In the genomic region with DNA sequence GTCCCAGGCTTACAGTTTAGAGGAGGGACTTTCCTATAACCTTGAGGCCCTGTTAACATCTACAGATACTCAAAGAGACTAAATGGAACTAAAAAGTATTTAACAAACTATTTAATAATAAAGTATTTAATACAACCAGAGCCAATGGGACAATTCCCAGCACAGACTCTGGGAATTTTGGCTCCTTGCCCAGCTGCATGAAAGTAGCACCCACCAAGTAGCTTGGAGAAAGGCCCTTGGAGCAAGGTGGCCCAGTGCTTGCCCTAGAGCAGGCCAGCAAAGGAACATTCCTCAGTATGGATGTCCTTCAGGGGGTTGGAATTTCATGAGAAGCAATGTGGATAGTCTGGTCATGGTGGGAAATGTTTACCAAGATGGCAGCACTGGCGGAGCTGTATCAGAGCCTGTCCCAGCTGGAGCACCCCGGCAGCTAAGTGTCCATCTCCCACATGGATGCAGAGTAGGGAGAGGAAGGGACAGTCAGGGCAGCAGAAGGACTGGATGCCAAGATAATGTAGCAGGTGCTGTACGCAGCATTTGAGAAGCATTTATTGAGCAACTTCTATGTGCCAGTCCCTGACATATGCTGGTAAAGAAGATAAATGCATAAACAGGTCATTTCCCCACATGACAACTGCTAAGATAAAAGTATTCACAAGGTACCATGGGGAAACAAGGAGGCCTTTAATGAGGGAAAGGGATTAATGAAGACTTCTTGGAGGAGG, we compare ENCODE assay signal across 1 cellular context.
TF ChIP-seq lines count a peak whose summit lies in the region.

No MANE protein-coding gene starts in this region.

TF ChIP-seq in WTC11, 78 proteins besides CTCF, POLR2A, EP300 and RAD21 (continued from another document):
- TF ChIP-seq, protein P1, sequence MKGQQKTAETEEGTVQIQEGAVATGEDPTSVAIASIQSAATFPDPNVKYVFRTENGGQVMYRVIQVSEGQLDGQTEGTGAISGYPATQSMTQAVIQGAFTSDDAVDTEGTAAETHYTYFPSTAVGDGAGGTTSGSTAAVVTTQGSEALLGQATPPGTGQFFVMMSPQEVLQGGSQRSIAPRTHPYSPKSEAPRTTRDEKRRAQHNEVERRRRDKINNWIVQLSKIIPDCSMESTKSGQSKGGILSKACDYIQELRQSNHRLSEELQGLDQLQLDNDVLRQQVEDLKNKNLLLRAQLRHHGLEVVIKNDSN (CRISPR knock-in tag; IDR thresholded peaks at IDR 0.05): no peak
- TF ChIP-seq FOXJ3 (CRISPR knock-in tag; IDR thresholded peaks at IDR 0.05; ENCODE audit: borderline replicate concordance) (no peak), CREM (CRISPR knock-in tag; IDR thresholded peaks at IDR 0.05) (no peak), CREB1 (CRISPR knock-in tag; IDR thresholded peaks at IDR 0.05) (no peak), TP53 (CRISPR knock-in tag; IDR thresholded peaks at IDR 0.05) (no peak), JUN (CRISPR knock-in tag; IDR thresholded peaks at IDR 0.05) (no peak), GABPB1 (CRISPR knock-in tag; IDR thresholded peaks at IDR 0.05) (no peak), TEAD1 (CRISPR knock-in tag; IDR thresholded peaks at IDR 0.05) (no peak), ZBTB21 (CRISPR knock-in tag; IDR thresholded peaks at IDR 0.05; ENCODE audit: borderline replicate concordance) (no peak), IRF1 (CRISPR knock-in tag; IDR thresholded peaks at IDR 0.05) (no peak), TEAD4 (CRISPR knock-in tag; IDR thresholded peaks at IDR 0.05) (no peak), ZNF219 (CRISPR knock-in tag; IDR thresholded peaks at IDR 0.05; ENCODE audit: borderline replicate concordance) (no peak), E2F1 (CRISPR knock-in tag; IDR thresholded peaks at IDR 0.05) (no peak)
- TF ChIP-seq, protein P2, sequence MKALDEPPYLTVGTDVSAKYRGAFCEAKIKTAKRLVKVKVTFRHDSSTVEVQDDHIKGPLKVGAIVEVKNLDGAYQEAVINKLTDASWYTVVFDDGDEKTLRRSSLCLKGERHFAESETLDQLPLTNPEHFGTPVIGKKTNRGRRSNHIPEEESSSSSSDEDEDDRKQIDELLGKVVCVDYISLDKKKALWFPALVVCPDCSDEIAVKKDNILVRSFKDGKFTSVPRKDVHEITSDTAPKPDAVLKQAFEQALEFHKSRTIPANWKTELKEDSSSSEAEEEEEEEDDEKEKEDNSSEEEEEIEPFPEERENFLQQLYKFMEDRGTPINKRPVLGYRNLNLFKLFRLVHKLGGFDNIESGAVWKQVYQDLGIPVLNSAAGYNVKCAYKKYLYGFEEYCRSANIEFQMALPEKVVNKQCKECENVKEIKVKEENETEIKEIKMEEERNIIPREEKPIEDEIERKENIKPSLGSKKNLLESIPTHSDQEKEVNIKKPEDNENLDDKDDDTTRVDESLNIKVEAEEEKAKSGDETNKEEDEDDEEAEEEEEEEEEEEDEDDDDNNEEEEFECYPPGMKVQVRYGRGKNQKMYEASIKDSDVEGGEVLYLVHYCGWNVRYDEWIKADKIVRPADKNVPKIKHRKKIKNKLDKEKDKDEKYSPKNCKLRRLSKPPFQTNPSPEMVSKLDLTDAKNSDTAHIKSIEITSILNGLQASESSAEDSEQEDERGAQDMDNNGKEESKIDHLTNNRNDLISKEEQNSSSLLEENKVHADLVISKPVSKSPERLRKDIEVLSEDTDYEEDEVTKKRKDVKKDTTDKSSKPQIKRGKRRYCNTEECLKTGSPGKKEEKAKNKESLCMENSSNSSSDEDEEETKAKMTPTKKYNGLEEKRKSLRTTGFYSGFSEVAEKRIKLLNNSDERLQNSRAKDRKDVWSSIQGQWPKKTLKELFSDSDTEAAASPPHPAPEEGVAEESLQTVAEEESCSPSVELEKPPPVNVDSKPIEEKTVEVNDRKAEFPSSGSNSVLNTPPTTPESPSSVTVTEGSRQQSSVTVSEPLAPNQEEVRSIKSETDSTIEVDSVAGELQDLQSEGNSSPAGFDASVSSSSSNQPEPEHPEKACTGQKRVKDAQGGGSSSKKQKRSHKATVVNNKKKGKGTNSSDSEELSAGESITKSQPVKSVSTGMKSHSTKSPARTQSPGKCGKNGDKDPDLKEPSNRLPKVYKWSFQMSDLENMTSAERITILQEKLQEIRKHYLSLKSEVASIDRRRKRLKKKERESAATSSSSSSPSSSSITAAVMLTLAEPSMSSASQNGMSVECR (CRISPR knock-in tag; IDR thresholded peaks at IDR 0.05; ENCODE audit: borderline replicate concordance): no peak
TF ChIP-seq in WTC11: peak in this region for 0.
